9 cellular contexts compared by ENCODE assay signal in genomic region chr9:127968046-127968445, GRCh38. TPM values are rescaled to one million over a fixed set of nuclear protein-coding genes. Genes with fewer than 3 reads are reported as not detected.
DNase-seq lines count a peak whose midpoint lies in the region; ATAC-seq and TF ChIP-seq lines count a peak whose summit lies in the region.
"Had no signal": no experiment of that assay in that cellular context is flagged by ENCODE, and none has a peak within 500 bp of the region (broad histone marks: within the 10 kb centered on the region; RNA-seq: fewer than 3 reads in every experiment).

No MANE protein-coding gene starts in this region.

- WGBS in SK-N-SH (ENCODE audit: low lambda C conversion rate): 44% methylated on average over 2 of the region's 3 CpGs

- H3K9me3 ChIP-seq in SK-N-SH (no peaks in the 10 kb centered on the region), subcutaneous abdominal adipose tissue (ENCODE audit: control insufficient read depth in 5 of 5, low read length in 5 of 5) (no peaks in the 10 kb centered on the region)

- H3K9me2 ChIP-seq in SK-N-SH: no peaks in the 10 kb centered on the region

- TF ChIP-seq EP300 in SK-N-SH (IDR thresholded peaks at IDR 0.05; ENCODE audit: borderline replicate concordance in 1 of 2, low read depth in 1 of 2, low read length in 1 of 2): peak in 1 of 2 experiments; percentile 36; a peak in 1 of 4 replicates

- DNase-seq in SK-N-SH (no peak), activated T-cell treated with anti-CD3 and anti-CD28 coated beads for 4 hours (peak; percentile 39), hepatic stellate cell (ENCODE audit: low spot score) (peak; percentile 51), NOMO-1 treated with DMSO at 0.1 percent for 48 hours (lab: John Stamatoyannopoulos, UW; ENCODE audit: unreplicated experiment) (no peak)

- ATAC-seq in SK-N-SH treated with all-trans-retinoic acid at 6 μM for 48 hours (no peak), HG02852 (IDR thresholded peaks at IDR 0.05; ENCODE audit: unreplicated experiment) (no peak), HG03175 (IDR thresholded peaks at IDR 0.05; ENCODE audit: unreplicated experiment) (no peak)

- no peak for TF ChIP-seq RAD21 in SK-N-SH (IDR thresholded peaks at IDR 0.05; ENCODE audit: low read length)

- peaks cover 15% of the 10 kb centered on the region for H3F3A ChIP-seq in SK-N-SH (replicated peaks; ENCODE audit: insufficient read depth)

- H4K20me1 ChIP-seq in SK-N-SH (ENCODE audit: insufficient read depth): peaks cover 21% of the 10 kb centered on the region

- H2AFZ ChIP-seq in SK-N-SH (ENCODE audit: low read depth): no peak overlapping the region
- H2AFZ ChIP-seq: parathyroid adenoma had no signal

- H3K4me3 ChIP-seq in SK-N-SH (ENCODE audit: low read depth in 2 of 2, low read length in 1 of 2) (no peak overlapping the region), subcutaneous abdominal adipose tissue (ENCODE audit: low read depth in 1 of 5, low read length in 5 of 5) (no peak overlapping the region)

- no peaks in the 10 kb centered on the region for H3K36me3 ChIP-seq in SK-N-SH (replicated peaks in 1 of 2; ENCODE audit: control insufficient read depth in 1 of 2, insufficient read depth in 2 of 2, low read length in 1 of 2)
- H3K36me3 ChIP-seq in subcutaneous abdominal adipose tissue (ENCODE audit: control insufficient read depth in 5 of 5, insufficient read depth in 5 of 5, low read length in 5 of 5): no peaks in the 10 kb centered on the region

- POLR2A ChIA-PET in SK-N-SH (lab: Yijun Ruan, JAX): interaction anchor here (1.9 kb wide), 1 partner anchor 14 kb away, joined by 5 read pairs; the partner anchor contains the start of gene EEIG1

- no peaks in the 10 kb centered on the region for H3K27me3 ChIP-seq in SK-N-SH (ENCODE audit: insufficient read depth)
- H3K27me3 ChIP-seq in subcutaneous abdominal adipose tissue (ENCODE audit: control insufficient read depth in 5 of 5, insufficient read depth in 4 of 5, low read length in 5 of 5): no peaks in the 10 kb centered on the region

- peaks cover 90% of the 10 kb centered on the region for H3K79me2 ChIP-seq in SK-N-SH (ENCODE audit: insufficient read depth)

- peak overlapping the region; percentile 77 for H3K4me2 ChIP-seq in SK-N-SH

- H3K27ac ChIP-seq in SK-N-SH (ENCODE audit: low read depth in 2 of 2, low read length in 1 of 2) (peak overlapping the region; percentile 91 to 93), subcutaneous abdominal adipose tissue (ENCODE audit: low read depth, low read length) (peak overlapping the region; percentile 50)
- H3K27ac ChIP-seq: parathyroid adenoma had no signal

- 0 out of 2 replicates have a peak overlapping the region, but pooled peaks have one; percentile 34 for H3K9ac ChIP-seq in SK-N-SH
- no peak overlapping the region for H3K9ac ChIP-seq in subcutaneous abdominal adipose tissue (ENCODE audit: low read length in 5 of 5)
- H3K9ac ChIP-seq: parathyroid adenoma had no signal

- H3K4me1 ChIP-seq in SK-N-SH (ENCODE audit: control insufficient read depth in 1 of 2, insufficient read depth in 2 of 2, low read depth in 1 of 2, low read length in 1 of 2) (peaks cover 88 to 97% of the 10 kb centered on the region in 2 experiments), subcutaneous abdominal adipose tissue (ENCODE audit: control insufficient read depth in 5 of 5, insufficient read depth in 5 of 5, low read length in 5 of 5) (peaks cover 10 to 70% (median 66%) of the 10 kb centered on the region in 5 donors)

- CTCF ChIA-PET in SK-N-SH (lab: Yijun Ruan, JAX): interaction anchor here (0.7 to 7.9 kb wide), 4 partner anchors 12 to 67 kb away, joined by 3 to 75 read pairs (median 8); partner anchors contain the start of gene EEIG1

- no peak; the same call in 1 of the 2 replicates for TF ChIP-seq CTCF in SK-N-SH (IDR thresholded peaks at IDR 0.05)

TF ChIP-seq in SK-N-SH, 30 proteins besides CTCF, POLR2A, EP300 and RAD21:
- TF ChIP-seq MAX (IDR thresholded peaks at IDR 0.05; ENCODE audit: low read depth): peak; percentile 59; the same call in 1 of the 2 replicates
- no peak for TF ChIP-seq NFIC (IDR thresholded peaks at IDR 0.05; ENCODE audit: borderline replicate concordance)
- TF ChIP-seq TCF12 (IDR thresholded peaks at IDR 0.05): peak; percentile 77
- TF ChIP-seq FOSL2 (IDR thresholded peaks at IDR 0.05; ENCODE audit: borderline replicate concordance, low read depth): peak; percentile 86; the same call in 1 of the 2 replicates

TF ChIP-seq in SK-N-SH treated with all-trans-retinoic acid at 6 μM for 48 hours, 23 proteins besides CTCF, POLR2A, EP300 and RAD21:
- TF ChIP-seq PATZ1 (CRISPR knock-in tag; IDR thresholded peaks at IDR 0.05; ENCODE audit: borderline replicate concordance): no peak
- no peak for TF ChIP-seq ZC3H10 (CRISPR knock-in tag; IDR thresholded peaks at IDR 0.05)
- no peak for TF ChIP-seq ARNTL (CRISPR knock-in tag; IDR thresholded peaks at IDR 0.05; ENCODE audit: borderline replicate concordance, low read depth)
- no peak for TF ChIP-seq OSR1 (CRISPR knock-in tag; IDR thresholded peaks at IDR 0.05)
- no peak for TF ChIP-seq ZNF70 (CRISPR knock-in tag; IDR thresholded peaks at IDR 0.05)
- TF ChIP-seq ESRRG (CRISPR knock-in tag; IDR thresholded peaks at IDR 0.05): no peak
- no peak for TF ChIP-seq ZFP3 (CRISPR knock-in tag; IDR thresholded peaks at IDR 0.05)
- TF ChIP-seq RARB (CRISPR knock-in tag; IDR thresholded peaks at IDR 0.05): no peak
- no peak for TF ChIP-seq CREB5 (CRISPR knock-in tag; IDR thresholded peaks at IDR 0.05; ENCODE audit: low read depth)
- TF ChIP-seq POU6F1 (CRISPR knock-in tag; IDR thresholded peaks at IDR 0.05; ENCODE audit: borderline replicate concordance, low read depth): no peak
- no peak for TF ChIP-seq ZFP30 (CRISPR knock-in tag; IDR thresholded peaks at IDR 0.05)
- no peak for TF ChIP-seq CSDC2 (CRISPR knock-in tag; IDR thresholded peaks at IDR 0.05)
- TF ChIP-seq BACH2 (CRISPR knock-in tag; IDR thresholded peaks at IDR 0.05; ENCODE audit: borderline replicate concordance): no peak
- TF ChIP-seq SNAI2 (CRISPR knock-in tag; IDR thresholded peaks at IDR 0.05): no peak
TF ChIP-seq in SK-N-SH treated with all-trans-retinoic acid at 6 μM for 48 hours: peak in this region for 0.

RNA-seq across cellular contexts. Expression of gene EEIG1, which starts 12.7 kb away (rescaled TPM):
- polyA plus RNA-seq in SK-N-SH (2012; rRNA removed): 17.9 and 26.2 TPM in 2 replicates
- polyA plus RNA-seq in SK-N-SH (2012; cell fraction: cytosol; rRNA removed): 15.9 and 18.6 TPM in 2 replicates
- polyA plus RNA-seq in SK-N-SH (2012; cell fraction: nucleus; rRNA removed): 32.9 and 55.0 TPM in 2 replicates

RNA-seq across cellular contexts. Expression of gene DPM2, which starts 30.4 kb away (rescaled TPM):
- polyA plus RNA-seq in SK-N-SH (2012; rRNA removed): 106 and 117 TPM in 2 replicates
- 54.1 and 69.2 TPM in 2 replicates for polyA plus RNA-seq in SK-N-SH (2012; cell fraction: cytosol; rRNA removed)
- polyA plus RNA-seq in SK-N-SH (2012; cell fraction: nucleus; rRNA removed): 90.7 and 100 TPM in 2 replicates

RNA-seq across cellular contexts. Expression of gene PIP5KL1, which starts 37.5 kb away (rescaled TPM):
- 4.0 and 6.1 TPM in 2 replicates for polyA plus RNA-seq in SK-N-SH (2012; rRNA removed)
- 1.7 and 2.5 TPM in 2 replicates for polyA plus RNA-seq in SK-N-SH (2012; cell fraction: cytosol; rRNA removed)
- polyA plus RNA-seq in SK-N-SH (2012; cell fraction: nucleus; rRNA removed): 40.1 and 41.3 TPM in 2 replicates

RNA-seq across cellular contexts. Expression of gene ST6GALNAC4, which starts 51.2 kb away (rescaled TPM):
- polyA plus RNA-seq in SK-N-SH (2012; rRNA removed): 28.4 and 30.2 TPM in 2 replicates
- 11.0 and 21.1 TPM in 2 replicates for polyA plus RNA-seq in SK-N-SH (2012; cell fraction: cytosol; rRNA removed)
- polyA plus RNA-seq in SK-N-SH (2012; cell fraction: nucleus; rRNA removed): 29.1 and 30.8 TPM in 2 replicates

Comparison
In these comparisons a context has a peak if more than half of its experiments do, and no peak if none do; other contexts are left out.
1. DNase-seq: peak in activated T-cell treated with anti-CD3 and anti-CD28 coated beads for 4 hours (single experiment) and hepatic stellate cell (single experiment); none in SK-N-SH (single experiment) and NOMO-1 treated with DMSO at 0.1 percent for 48 hours (single experiment).